2 cellular contexts compared by ENCODE assay signal in genomic region chr11:9789919-9790318, GRCh38.
TF ChIP-seq lines count a peak whose summit lies in the region.

No MANE protein-coding gene starts in this region.

TF ChIP-seq in IMR-90, 13 proteins besides CTCF, POLR2A, EP300 and RAD21:
- no peak for TF ChIP-seq MAFK (IDR thresholded peaks at IDR 0.05; ENCODE audit: low read depth, low read length)
- no peak for TF ChIP-seq NFE2L2 (IDR thresholded peaks at IDR 0.05; ENCODE audit: low read depth, low read length)
- TF ChIP-seq, protein P1, sequence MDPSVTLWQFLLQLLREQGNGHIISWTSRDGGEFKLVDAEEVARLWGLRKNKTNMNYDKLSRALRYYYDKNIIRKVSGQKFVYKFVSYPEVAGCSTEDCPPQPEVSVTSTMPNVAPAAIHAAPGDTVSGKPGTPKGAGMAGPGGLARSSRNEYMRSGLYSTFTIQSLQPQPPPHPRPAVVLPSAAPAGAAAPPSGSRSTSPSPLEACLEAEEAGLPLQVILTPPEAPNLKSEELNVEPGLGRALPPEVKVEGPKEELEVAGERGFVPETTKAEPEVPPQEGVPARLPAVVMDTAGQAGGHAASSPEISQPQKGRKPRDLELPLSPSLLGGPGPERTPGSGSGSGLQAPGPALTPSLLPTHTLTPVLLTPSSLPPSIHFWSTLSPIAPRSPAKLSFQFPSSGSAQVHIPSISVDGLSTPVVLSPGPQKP (IDR thresholded peaks at IDR 0.05; ENCODE audit: borderline replicate concordance, low read depth, low read length): no peak
- no peak for TF ChIP-seq MAZ (IDR thresholded peaks at IDR 0.05; ENCODE audit: borderline replicate concordance, low read depth, low read length)
- TF ChIP-seq CEBPB (IDR thresholded peaks at IDR 0.05; ENCODE audit: low read depth, low read length): no peak
- TF ChIP-seq, protein P2, sequence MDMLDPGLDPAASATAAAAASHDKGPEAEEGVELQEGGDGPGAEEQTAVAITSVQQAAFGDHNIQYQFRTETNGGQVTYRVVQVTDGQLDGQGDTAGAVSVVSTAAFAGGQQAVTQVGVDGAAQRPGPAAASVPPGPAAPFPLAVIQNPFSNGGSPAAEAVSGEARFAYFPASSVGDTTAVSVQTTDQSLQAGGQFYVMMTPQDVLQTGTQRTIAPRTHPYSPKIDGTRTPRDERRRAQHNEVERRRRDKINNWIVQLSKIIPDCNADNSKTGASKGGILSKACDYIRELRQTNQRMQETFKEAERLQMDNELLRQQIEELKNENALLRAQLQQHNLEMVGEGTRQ (IDR thresholded peaks at IDR 0.05; ENCODE audit: low read depth, low read length): no peak

TF ChIP-seq in K562, 482 proteins besides CTCF, POLR2A, EP300 and RAD21 (continues in another document):
- TF ChIP-seq, protein P3, sequence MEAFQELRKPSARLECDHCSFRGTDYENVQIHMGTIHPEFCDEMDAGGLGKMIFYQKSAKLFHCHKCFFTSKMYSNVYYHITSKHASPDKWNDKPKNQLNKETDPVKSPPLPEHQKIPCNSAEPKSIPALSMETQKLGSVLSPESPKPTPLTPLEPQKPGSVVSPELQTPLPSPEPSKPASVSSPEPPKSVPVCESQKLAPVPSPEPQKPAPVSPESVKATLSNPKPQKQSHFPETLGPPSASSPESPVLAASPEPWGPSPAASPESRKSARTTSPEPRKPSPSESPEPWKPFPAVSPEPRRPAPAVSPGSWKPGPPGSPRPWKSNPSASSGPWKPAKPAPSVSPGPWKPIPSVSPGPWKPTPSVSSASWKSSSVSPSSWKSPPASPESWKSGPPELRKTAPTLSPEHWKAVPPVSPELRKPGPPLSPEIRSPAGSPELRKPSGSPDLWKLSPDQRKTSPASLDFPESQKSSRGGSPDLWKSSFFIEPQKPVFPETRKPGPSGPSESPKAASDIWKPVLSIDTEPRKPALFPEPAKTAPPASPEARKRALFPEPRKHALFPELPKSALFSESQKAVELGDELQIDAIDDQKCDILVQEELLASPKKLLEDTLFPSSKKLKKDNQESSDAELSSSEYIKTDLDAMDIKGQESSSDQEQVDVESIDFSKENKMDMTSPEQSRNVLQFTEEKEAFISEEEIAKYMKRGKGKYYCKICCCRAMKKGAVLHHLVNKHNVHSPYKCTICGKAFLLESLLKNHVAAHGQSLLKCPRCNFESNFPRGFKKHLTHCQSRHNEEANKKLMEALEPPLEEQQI (IDR thresholded peaks at IDR 0.05): no peak
- TF ChIP-seq PBX2 (CRISPR knock-in tag; IDR thresholded peaks at IDR 0.05; ENCODE audit: low read depth) (no peak), PBX2 (tag; conservative IDR thresholded peaks at IDR 0.05; ENCODE audit: low read depth) (no peak), NEUROD1 (IDR thresholded peaks at IDR 0.05; ENCODE audit: borderline replicate concordance, low read depth, low read length, partially characterized antibody) (no peak), KDM1A (IDR thresholded peaks at IDR 0.05) (peak; percentile 33 to 34; a peak in 1 of 4 replicates), DPF2 (IDR thresholded peaks at IDR 0.05) (peak; percentile 81), BCL6 (CRISPR knock-in tag; IDR thresholded peaks at IDR 0.05) (no peak), SP2 (IDR thresholded peaks at IDR 0.05; ENCODE audit: extremely low read depth, low read depth, low read length, poor library complexity, severe bottlenecking) (no peak), NCOR1 (IDR thresholded peaks at IDR 0.05) (peak; percentile 88), EHMT2 (IDR thresholded peaks at IDR 0.05) (peak; percentile 4; the same call in 1 of the 2 replicates), HCFC1 (IDR thresholded peaks at IDR 0.05; ENCODE audit: low read depth, low read length) (no peak), KHSRP (IDR thresholded peaks at IDR 0.05) (no peak), RFX1 (IDR thresholded peaks at IDR 0.05) (peak; percentile 22), GTF2A2 (tag; IDR thresholded peaks at IDR 0.05) (no peak), NFXL1 (CRISPR knock-in tag; IDR thresholded peaks at IDR 0.05) (no peak), TCF3 (CRISPR knock-in tag; IDR thresholded peaks at IDR 0.05) (peak; percentile 88), CSDE1 (IDR thresholded peaks at IDR 0.05) (no peak), ATF1 (CRISPR knock-in tag; IDR thresholded peaks at IDR 0.05) (no peak), ATF1 (tag; IDR thresholded peaks at IDR 0.05) (no peak), EP400 (IDR thresholded peaks at IDR 0.05) (0 out of 2 replicates have a peak, but pooled peaks have one; percentile 16), TEAD4 (IDR thresholded peaks at IDR 0.05; ENCODE audit: low read length) (peak; percentile 94), TEAD4 (CRISPR knock-in tag; IDR thresholded peaks at IDR 0.05; ENCODE audit: borderline replicate concordance) (no peak), SRSF7 (optimal IDR thresholded peaks at IDR 0.05; ENCODE audit: low read depth, low read length) (no peak), HEY1 (CRISPR knock-in tag; IDR thresholded peaks at IDR 0.05; ENCODE audit: borderline replicate concordance) (no peak), BDP1 (IDR thresholded peaks at IDR 0.05; ENCODE audit: insufficient read depth, insufficient read length) (no peak), DMBX1 (CRISPR knock-in tag; IDR thresholded peaks at IDR 0.05; ENCODE audit: borderline replicate concordance) (0 out of 2 replicates have a peak, but pooled peaks have one; percentile 22), FOS (IDR thresholded peaks at IDR 0.05; ENCODE audit: extremely low read depth, insufficient read length) (no peak), TRIM24 (IDR thresholded peaks at IDR 0.05) (peak; percentile 69 to 77; a peak in 3 of 4 replicates), PHB2 (IDR thresholded peaks at IDR 0.05; ENCODE audit: low read depth) (no peak), HNRNPK (IDR thresholded peaks at IDR 0.05; ENCODE audit: low read depth, low read length, poor library complexity, severe bottlenecking) (no peak), ATF2 (CRISPR knock-in tag; IDR thresholded peaks at IDR 0.05) (no peak), POLR2AphosphoS5 (IDR thresholded peaks at IDR 0.05; ENCODE audit: control insufficient read depth, insufficient read depth, low read depth, low read length) (peak; percentile 81), NFATC3 (IDR thresholded peaks at IDR 0.05) (no peak), SAFB (IDR thresholded peaks at IDR 0.05; ENCODE audit: borderline replicate concordance, low read depth, low read length) (no peak), ZNF175 (CRISPR knock-in tag; IDR thresholded peaks at IDR 0.05; ENCODE audit: low read depth) (0 out of 2 replicates have a peak, but pooled peaks have one; percentile 58), RCOR1 (IDR thresholded peaks at IDR 0.05; ENCODE audit: borderline replicate concordance in 1 of 2, low read depth in 2 of 2, low read length in 2 of 2) (peak; percentile 54 to 80; a peak in 3 of 4 replicates), CC2D1A (IDR thresholded peaks at IDR 0.05) (peak; percentile 13; the same call in 1 of the 2 replicates), ZBTB34 (CRISPR knock-in tag; IDR thresholded peaks at IDR 0.05) (no peak), JUND (IDR thresholded peaks at IDR 0.05; ENCODE audit: borderline replicate concordance, low read depth, low read length) (peak; percentile 42; the same call in 1 of the 2 replicates), JUND (tag; IDR thresholded peaks at IDR 0.05; ENCODE audit: borderline replicate concordance, low read depth, low read length) (no peak), HNRNPUL1 (IDR thresholded peaks at IDR 0.05; ENCODE audit: low read length) (no peak), FOXJ2 (tag; IDR thresholded peaks at IDR 0.05) (no peak), PHTF2 (CRISPR knock-in tag; IDR thresholded peaks at IDR 0.05) (no peak), KAT2B (IDR thresholded peaks at IDR 0.05; ENCODE audit: low read depth, low read length) (no peak), TBL1XR1 (IDR thresholded peaks at IDR 0.05; ENCODE audit: low read length in 2 of 2) (peak in 1 of 2 experiments; percentile 64; a peak in 2 of 4 replicates), PML (IDR thresholded peaks at IDR 0.05; ENCODE audit: low read length) (peak; percentile 65; the same call in 1 of the 2 replicates), MYNN (IDR thresholded peaks at IDR 0.05) (peak; percentile 45; the same call in 1 of the 2 replicates), MYNN (CRISPR knock-in tag; IDR thresholded peaks at IDR 0.05) (no peak), CTBP1 (IDR thresholded peaks at IDR 0.05; ENCODE audit: borderline replicate concordance) (peak; percentile 69; the same call in 1 of the 2 replicates), CBFA2T2 (conservative IDR thresholded peaks at IDR 0.05) (peak; percentile 90), ETS2 (tag; IDR thresholded peaks at IDR 0.05; ENCODE audit: borderline replicate concordance, poor library complexity, severe bottlenecking) (no peak), TAL1 (IDR thresholded peaks at IDR 0.05) (peak; percentile 87), CAMTA2 (CRISPR knock-in tag; conservative IDR thresholded peaks at IDR 0.05) (no peak), NR2C1 (IDR thresholded peaks at IDR 0.05) (no peak), NR2C1 (tag; IDR thresholded peaks at IDR 0.05) (no peak), ZNF75A (CRISPR knock-in tag; IDR thresholded peaks at IDR 0.05) (no peak), ZFP30 (CRISPR knock-in tag; IDR thresholded peaks at IDR 0.05; ENCODE audit: borderline replicate concordance) (no peak), E2F3 (CRISPR knock-in tag; IDR thresholded peaks at IDR 0.05) (no peak), CBFA2T3 (IDR thresholded peaks at IDR 0.05) (peak; percentile 94), SMARCE1 (IDR thresholded peaks at IDR 0.05) (peak; percentile 52; the same call in 1 of the 2 replicates), STAT5A (IDR thresholded peaks at IDR 0.05; ENCODE audit: borderline replicate concordance, low read length) (peak; percentile 63; the same call in 1 of the 2 replicates), ZNF57 (CRISPR knock-in tag; IDR thresholded peaks at IDR 0.05) (no peak), SOX6 (IDR thresholded peaks at IDR 0.05) (peak; percentile 54), ELK3 (CRISPR knock-in tag; IDR thresholded peaks at IDR 0.05) (no peak), ESRRB (CRISPR knock-in tag; IDR thresholded peaks at IDR 0.05; ENCODE audit: borderline replicate concordance) (no peak)
- TF ChIP-seq, protein P4, sequence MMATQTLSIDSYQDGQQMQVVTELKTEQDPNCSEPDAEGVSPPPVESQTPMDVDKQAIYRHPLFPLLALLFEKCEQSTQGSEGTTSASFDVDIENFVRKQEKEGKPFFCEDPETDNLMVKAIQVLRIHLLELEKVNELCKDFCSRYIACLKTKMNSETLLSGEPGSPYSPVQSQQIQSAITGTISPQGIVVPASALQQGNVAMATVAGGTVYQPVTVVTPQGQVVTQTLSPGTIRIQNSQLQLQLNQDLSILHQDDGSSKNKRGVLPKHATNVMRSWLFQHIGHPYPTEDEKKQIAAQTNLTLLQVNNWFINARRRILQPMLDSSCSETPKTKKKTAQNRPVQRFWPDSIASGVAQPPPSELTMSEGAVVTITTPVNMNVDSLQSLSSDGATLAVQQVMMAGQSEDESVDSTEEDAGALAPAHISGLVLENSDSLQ (IDR thresholded peaks at IDR 0.05): no peak
- TF ChIP-seq, protein P5, sequence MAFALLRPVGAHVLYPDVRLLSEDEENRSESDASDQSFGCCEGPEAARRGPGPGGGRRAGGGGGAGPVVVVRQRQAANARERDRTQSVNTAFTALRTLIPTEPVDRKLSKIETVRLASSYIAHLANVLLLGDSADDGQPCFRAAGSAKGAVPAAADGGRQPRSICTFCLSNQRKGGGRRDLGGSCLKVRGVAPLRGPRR (CRISPR knock-in tag; IDR thresholded peaks at IDR 0.05): no peak
